Comparison of ENCODE assay signal across 14 cellular contexts in genomic region chr17:78769200-78769773, GRCh38. TPM values are rescaled to one million over a fixed set of nuclear protein-coding genes. Genes with fewer than 3 reads are reported as not detected.
DNase-seq lines count a peak whose midpoint lies in the region; ATAC-seq, FAIRE-seq and TF ChIP-seq lines count a peak whose summit lies in the region.
"Had no signal": no experiment of that assay in that cellular context is flagged by ENCODE, and none has a peak within 500 bp of the region (broad histone marks: within the 10 kb centered on the region; RNA-seq: fewer than 3 reads in every experiment).

No MANE protein-coding gene starts in this region.

- TF ChIP-seq RAD21 in SK-N-SH (IDR thresholded peaks at IDR 0.05; ENCODE audit: low read length) = no peak

- H3K36me3 ChIP-seq in SK-N-SH (replicated peaks in 1 of 2; ENCODE audit: control insufficient read depth in 1 of 2, insufficient read depth in 2 of 2, low read length in 1 of 2) = no peaks in the 10 kb centered on the region
- H3K36me3 ChIP-seq in small intestine (ENCODE audit: control insufficient read depth in 2 of 2, insufficient read depth in 2 of 2, low read length in 2 of 2) = no peaks in the 10 kb centered on the region
- H3K36me3 ChIP-seq: Peyer's patch, tibial artery had no signal

- POLR2A ChIA-PET in SK-N-SH (lab: Yijun Ruan, JAX) = interaction anchor here (1.0 kb wide), 1 partner anchor 12 kb away, joined by 3 read pairs; no protein-coding TSS in a partner anchor
- POLR2A ChIA-PET in activated CD8-positive, alpha-beta T cell treated with anti-CD3 and anti-CD28 coated beads, Interleukin-2, amount 10 ng/mL, durations not matched to agents 7 days and 5 days (lab: Charles Lee) = interaction anchor here (0.5 to 4.0 kb wide), 7 partner anchors 10 to 51 kb away, joined by 3 to 35 read pairs (median 4); no protein-coding TSS in a partner anchor
- POLR2A ChIA-PET in naive thymus-derived CD8-positive, alpha-beta T cell (lab: Charles Lee) = interaction anchor here (0.7 to 19.8 kb wide), 11 partner anchors 10 to 61 kb away, joined by 3 to 188 read pairs (median 6); partner anchors contain the start of gene CYTH1

- no peaks in the 10 kb centered on the region for H3K9me2 ChIP-seq in SK-N-SH

- no peak for TF ChIP-seq EP300 in SK-N-SH (IDR thresholded peaks at IDR 0.05; ENCODE audit: borderline replicate concordance in 1 of 2, low read depth in 1 of 2, low read length in 1 of 2)

- no peaks in the 10 kb centered on the region for H3K27me3 Mint-ChIP-seq in activated CD8-positive, alpha-beta T cell treated with anti-CD3 and anti-CD28 coated beads, Interleukin-2, amount 10 ng/mL, durations not matched to agents 7 days and 5 days (ENCODE audit: low read depth)
- H3K27me3 Mint-ChIP-seq in naive thymus-derived CD8-positive, alpha-beta T cell = no peaks in the 10 kb centered on the region
- H3K27me3 Mint-ChIP-seq: activated naive CD8-positive, alpha-beta T cell had no signal

- TF ChIP-seq CTCF in SK-N-SH (IDR thresholded peaks at IDR 0.05) = peak; percentile 16; the same call in 1 of the 2 replicates
- TF ChIP-seq CTCF in GM12875 (IDR thresholded peaks at IDR 0.05; ENCODE audit: borderline replicate concordance, insufficient read depth, low read depth, low read length) = peak; percentile 52

- no peak for DNase-seq in SK-N-SH
- no peak for DNase-seq in activated CD8-positive, alpha-beta T cell treated with anti-CD3 and anti-CD28 coated beads, Interleukin-2, amount 10 ng/mL, durations not matched to agents 7 days and 5 days
- DNase-seq in naive thymus-derived CD8-positive, alpha-beta T cell = peak in 1 of 10 donors; percentile 45
- no peak for DNase-seq in small intestine
- no peak for DNase-seq in posterior cingulate gyrus
- DNase-seq: NCI-H345, tibial artery had no signal

- no peak overlapping the region for H3K27ac Mint-ChIP-seq in activated CD8-positive, alpha-beta T cell treated with anti-CD3 and anti-CD28 coated beads, Interleukin-2, amount 10 ng/mL, durations not matched to agents 7 days and 5 days
- no peak overlapping the region for H3K27ac Mint-ChIP-seq in naive thymus-derived CD8-positive, alpha-beta T cell
- H3K27ac Mint-ChIP-seq: activated naive CD8-positive, alpha-beta T cell; T-helper 1 cell treated with Interleukin-12 subunit alpha and Interleukin-12 subunit beta and Interleukin-4 antibody, amounts not matched to agents 30 μg/mL and 1 μg/mL, for 36 hours had no signal

- peaks cover 39% of the 10 kb centered on the region for H3K4me1 Mint-ChIP-seq in activated CD8-positive, alpha-beta T cell treated with anti-CD3 and anti-CD28 coated beads, Interleukin-2, amount 10 ng/mL, durations not matched to agents 7 days and 5 days (ENCODE audit: low read depth)
- peaks cover 23 to 42% (median 35%) of the 10 kb centered on the region in 4 donors for H3K4me1 Mint-ChIP-seq in naive thymus-derived CD8-positive, alpha-beta T cell

- intact Hi-C loops in posterior cingulate gyrus (cut with DNase I) = no loop called here

- no peak overlapping the region for H3K4me2 ChIP-seq in SK-N-SH

- peaks cover 94% of the 10 kb centered on the region for H3K79me2 ChIP-seq in SK-N-SH (ENCODE audit: insufficient read depth)

- no peak for FAIRE-seq in small intestine (lab: Jason Lieb, UNC)

- WGBS in SK-N-SH (ENCODE audit: low lambda C conversion rate) = 94% methylated on average over 7 of the region's 7 CpGs
- 89 to 95% (median 91%) methylated on average over 7 of the region's 7 CpGs for WGBS in small intestine, 3 donors

- H3K36me3 Mint-ChIP-seq in activated CD8-positive, alpha-beta T cell treated with anti-CD3 and anti-CD28 coated beads, Interleukin-2, amount 10 ng/mL, durations not matched to agents 7 days and 5 days (ENCODE audit: low read depth) = peaks cover 26% of the 10 kb centered on the region
- H3K36me3 Mint-ChIP-seq in naive thymus-derived CD8-positive, alpha-beta T cell = peaks cover 0 to 17% (median 4%) of the 10 kb centered on the region in 3 donors

- H3K27ac ChIP-seq in SK-N-SH (ENCODE audit: low read depth in 2 of 2, low read length in 1 of 2) = no peak overlapping the region
- H3K27ac ChIP-seq in small intestine (ENCODE audit: low read depth in 1 of 2, low read length in 1 of 2) = no peak overlapping the region
- H3K27ac ChIP-seq: tibial artery had no signal

- no peaks in the 10 kb centered on the region for H3F3A ChIP-seq in SK-N-SH (replicated peaks; ENCODE audit: insufficient read depth)

- no peak overlapping the region for H2AFZ ChIP-seq in SK-N-SH (ENCODE audit: low read depth)

- H3K4me3 Mint-ChIP-seq in activated CD8-positive, alpha-beta T cell treated with anti-CD3 and anti-CD28 coated beads, Interleukin-2, amount 10 ng/mL, durations not matched to agents 7 days and 5 days = no peak overlapping the region
- no peak overlapping the region for H3K4me3 Mint-ChIP-seq in naive thymus-derived CD8-positive, alpha-beta T cell
- H3K4me3 Mint-ChIP-seq: activated naive CD8-positive, alpha-beta T cell; T-helper 1 cell treated with Interleukin-12 subunit alpha and Interleukin-12 subunit beta and Interleukin-4 antibody, amounts not matched to agents 30 μg/mL and 1 μg/mL, for 36 hours had no signal

- H3K9me3 Mint-ChIP-seq in activated CD8-positive, alpha-beta T cell treated with anti-CD3 and anti-CD28 coated beads, Interleukin-2, amount 10 ng/mL, durations not matched to agents 7 days and 5 days (ENCODE audit: insufficient read depth) = no peaks in the 10 kb centered on the region
- no peaks in the 10 kb centered on the region for H3K9me3 Mint-ChIP-seq in naive thymus-derived CD8-positive, alpha-beta T cell
- H3K9me3 Mint-ChIP-seq: T-helper 1 cell treated with Interleukin-12 subunit alpha and Interleukin-12 subunit beta and Interleukin-4 antibody, amounts not matched to agents 30 μg/mL and 1 μg/mL, for 36 hours had no signal

- H3K9ac ChIP-seq in SK-N-SH = no peak overlapping the region

- H3K4me1 ChIP-seq in SK-N-SH (ENCODE audit: control insufficient read depth in 1 of 2, insufficient read depth in 2 of 2, low read depth in 1 of 2, low read length in 1 of 2) (peaks cover 0 to 6% of the 10 kb centered on the region in 2 experiments; a peak in 1 of 4 replicates), small intestine (ENCODE audit: control insufficient read depth in 2 of 2, insufficient read depth in 1 of 2, low read depth in 1 of 2, low read length in 1 of 2) (peaks cover 0 to 10% of the 10 kb centered on the region in 2 donors)

- H3K27me3 ChIP-seq in SK-N-SH (ENCODE audit: insufficient read depth) (no peaks in the 10 kb centered on the region), small intestine (ENCODE audit: control insufficient read depth in 2 of 2, insufficient read depth in 2 of 2, low read length in 2 of 2) (no peaks in the 10 kb centered on the region)
- H3K27me3 ChIP-seq: Peyer's patch, tibial artery had no signal

- ATAC-seq in SK-N-SH treated with all-trans-retinoic acid at 6 μM for 48 hours (no peak), GM18870 (IDR thresholded peaks at IDR 0.05; ENCODE audit: unreplicated experiment) (no peak)
- peak; percentile 21 for ATAC-seq in activated CD8-positive, alpha-beta T cell treated with anti-CD3 and anti-CD28 coated beads, Interleukin-2, amount 10 ng/mL, durations not matched to agents 7 days and 5 days
- ATAC-seq in naive thymus-derived CD8-positive, alpha-beta T cell = peak; percentile 18 to 66

- H3K4me3 ChIP-seq in SK-N-SH (ENCODE audit: low read depth in 2 of 2, low read length in 1 of 2) (no peak overlapping the region), GM12875 (ENCODE audit: low read depth, low read length) (no peak overlapping the region), small intestine (ENCODE audit: low read depth in 1 of 2, low read length in 2 of 2) (no peak overlapping the region)
- H3K4me3 ChIP-seq: lung, Peyer's patch, tibial artery had no signal

- H3K9me3 ChIP-seq in SK-N-SH = no peaks in the 10 kb centered on the region
- no peaks in the 10 kb centered on the region for H3K9me3 ChIP-seq in small intestine (ENCODE audit: control insufficient read depth, low read depth)
- H3K9me3 ChIP-seq: Peyer's patch, tibial artery had no signal

- CTCF ChIA-PET in SK-N-SH (lab: Yijun Ruan, JAX) = interaction anchor here (0.5 to 2.5 kb wide), 10 partner anchors 10 to 324 kb away, joined by 3 to 10 read pairs (median 4); no protein-coding TSS in a partner anchor
- CTCF ChIA-PET in activated CD8-positive, alpha-beta T cell treated with anti-CD3 and anti-CD28 coated beads, Interleukin-2, amount 10 ng/mL, durations not matched to agents 7 days and 5 days (lab: Charles Lee) = interaction anchor here (0.7 to 5.9 kb wide), 14 partner anchors 8 to 60 kb away, joined by 3 to 51 read pairs (median 5); no protein-coding TSS in a partner anchor

- peaks cover 36% of the 10 kb centered on the region for H4K20me1 ChIP-seq in SK-N-SH (ENCODE audit: insufficient read depth)

TF ChIP-seq in SK-N-SH, 30 proteins besides CTCF, POLR2A, EP300 and RAD21:
- no peak for TF ChIP-seq JUND (IDR thresholded peaks at IDR 0.05)

TF ChIP-seq in SK-N-SH treated with all-trans-retinoic acid at 6 μM for 48 hours, 23 proteins besides CTCF, POLR2A, EP300 and RAD21 (continues in another document):
- TF ChIP-seq GLIS3 (CRISPR knock-in tag; IDR thresholded peaks at IDR 0.05) (no peak), ESRRG (CRISPR knock-in tag; IDR thresholded peaks at IDR 0.05) (no peak)

RNA-seq across cellular contexts. Expression of gene CYTH1, which starts 12.8 kb away (rescaled TPM):
- polyA plus RNA-seq in SK-N-SH (2012; rRNA removed) (23.8 and 24.8 TPM in 2 replicates), small intestine (10 to 100 TPM; 37.6 to 46.3 (median 38.6) TPM)
- polyA plus RNA-seq in SK-N-SH (2012; cell fraction: cytosol; rRNA removed) = 16.9 and 20.7 TPM in 2 replicates
- 77.4 and 80.9 TPM in 2 replicates for polyA plus RNA-seq in SK-N-SH (2012; cell fraction: nucleus; rRNA removed)
- total RNA-seq in activated CD8-positive, alpha-beta T cell treated with anti-CD3 and anti-CD28 coated beads, Interleukin-2, amount 10 ng/mL, durations not matched to agents 7 days and 5 days = 100 to 1,000 TPM; 137 to 138 TPM
- total RNA-seq in naive thymus-derived CD8-positive, alpha-beta T cell = 100 to 1,000 TPM; 415 to 423 TPM
- polyA plus RNA-seq in naive thymus-derived CD8-positive, alpha-beta T cell = 100 to 1,000 TPM; 220 to 320 (median 243) TPM

Comparison
In these comparisons a context has a peak if more than half of its experiments do, and no peak if none do; other contexts are left out.
1. ATAC-seq: peak in activated CD8-positive, alpha-beta T cell treated with anti-CD3 and anti-CD28 coated beads, Interleukin-2, amount 10 ng/mL, durations not matched to agents 7 days and 5 days (single experiment) and naive thymus-derived CD8-positive, alpha-beta T cell (2 of 2); none in SK-N-SH treated with all-trans-retinoic acid at 6 μM for 48 hours (single experiment) and GM18870 (single experiment).